28 cellular contexts compared by ENCODE assay signal in genomic region chr2:182898718-182899117, GRCh38. TPM values are rescaled to one million over a fixed set of nuclear protein-coding genes. Genes with fewer than 3 reads are reported as not detected.
A peak's percentile ranks its signal among the peaks of the same experiment; 100 is the strongest.
DNase-seq lines count a peak whose midpoint lies in the region; ATAC-seq, FAIRE-seq and TF ChIP-seq lines count a peak whose summit lies in the region.
"Had no signal": no experiment of that assay in that cellular context is flagged by ENCODE, and none has a peak within 500 bp of the region (broad histone marks: within the 10 kb centered on the region; RNA-seq: fewer than 3 reads in every experiment).

No MANE protein-coding gene starts in this region.

- no peak overlapping the region for H2AK5ac ChIP-seq in H9 (ENCODE audit: insufficient read length, low read length)

- no peaks in the 10 kb centered on the region for H3K79me1 ChIP-seq in H9 (ENCODE audit: insufficient read depth, low read depth, low read length, poor library complexity, severe bottlenecking)

- no peaks in the 10 kb centered on the region for H3K9me3 ChIP-seq in H9 (ENCODE audit: control insufficient read depth, low read depth, low read length)
- H3K9me3 ChIP-seq in pancreas, result no peaks in the 10 kb centered on the region
- H3K9me3 ChIP-seq: BE2C had no signal

- no peak overlapping the region for H3K4ac ChIP-seq in H9 (ENCODE audit: low read depth, low read length)

- H2BK5ac ChIP-seq in H9 (ENCODE audit: insufficient read length, low read length), result no peak overlapping the region

- no peaks in the 10 kb centered on the region for H3K36me3 ChIP-seq in pancreas
- H3K36me3 ChIP-seq: BE2C, BLaER1 had no signal

- no peaks in the 10 kb centered on the region for H3K23me2 ChIP-seq in H9 (ENCODE audit: insufficient read length, low read depth, low read length, poor library complexity, severe bottlenecking)

- DNase-seq in activated CD4-positive, alpha-beta memory T cell treated with anti-CD3 and anti-CD28 coated beads, Interleukin-2, amount 10 ng/mL, durations not matched to agents 7 days and 5 days, result peak; percentile 24
- DNase-seq in activated CD4-positive, alpha-beta memory T cell treated with anti-CD3 and anti-CD28 coated beads for 36 hours, result no peak
- DNase-seq in GM12865 (ENCODE audit: low read depth), result peak; percentile 20
- DNase-seq in NCI-H69 (lab: John Stamatoyannopoulos, UW), result peak; percentile 76
- DNase-seq in H9, result no peak
- DNase-seq in stimulated activated naive CD8-positive, alpha-beta T cell treated with anti-CD3 and anti-CD28 coated beads, Interleukin-15, Interleukin-2, amounts not matched to agents 100 U/mL and 50 U/mL, for 24 hours, result no peak
- DNase-seq in pancreas, result no peak
- DNase-seq: 8988T; ACHN; BE2C; C1 segment of cervical spinal cord; CD4-positive, alpha-beta memory T cell; CD4-positive, CD25-positive, alpha-beta regulatory T cell; CD8-positive, alpha-beta memory T cell; COR-L47; DMS 273 treated with DMSO at 0.1 percent for 48 hours; DMS153; DMS53; DMS79; DND-41; EL; GDM1 had no signal

- ATAC-seq in GM19324 (IDR thresholded peaks at IDR 0.05; ENCODE audit: low FRiP score, unreplicated experiment) (peak; percentile 55), pancreas (no peak)
- ATAC-seq in stimulated activated naive CD8-positive, alpha-beta T cell treated with anti-CD3 and anti-CD28 coated beads, Interleukin-15, Interleukin-2, amounts not matched to agents 100 U/mL and 50 U/mL, for 24 hours, result no peak

- H3K9ac ChIP-seq in H9 (ENCODE audit: extremely low read depth, insufficient read length, low read length), result no peak overlapping the region
- H3K9ac ChIP-seq: BLaER1 had no signal

- no peak overlapping the region for H4K8ac ChIP-seq in H9 (replicated peaks; ENCODE audit: insufficient read length, low read depth, low read length)

- no peak overlapping the region for H2AFZ ChIP-seq in H9 (ENCODE audit: low read length)

- no peaks in the 10 kb centered on the region for H3K36me3 Mint-ChIP-seq in activated CD4-positive, alpha-beta memory T cell treated with anti-CD3 and anti-CD28 coated beads, Interleukin-2, amount 10 ng/mL, durations not matched to agents 7 days and 5 days (ENCODE audit: low read depth)
- H3K36me3 Mint-ChIP-seq in activated CD4-positive, alpha-beta memory T cell treated with anti-CD3 and anti-CD28 coated beads for 36 hours, result no peaks in the 10 kb centered on the region
- H3K36me3 Mint-ChIP-seq in H9 (ENCODE audit: insufficient read depth in 1 of 3, low read depth in 3 of 3), result no peaks in the 10 kb centered on the region
- H3K36me3 Mint-ChIP-seq: CD14-positive monocyte; CD4-positive, alpha-beta memory T cell; CD4-positive, CD25-positive, alpha-beta regulatory T cell; CD8-positive, alpha-beta memory T cell had no signal

- H3K27ac Mint-ChIP-seq in activated CD4-positive, alpha-beta memory T cell treated with anti-CD3 and anti-CD28 coated beads, Interleukin-2, amount 10 ng/mL, durations not matched to agents 7 days and 5 days, result no peak overlapping the region
- no peak overlapping the region for H3K27ac Mint-ChIP-seq in activated CD4-positive, alpha-beta memory T cell treated with anti-CD3 and anti-CD28 coated beads for 36 hours
- H3K27ac Mint-ChIP-seq in H9, result no peak overlapping the region
- H3K27ac Mint-ChIP-seq: CD14-positive monocyte; CD4-positive, CD25-positive, alpha-beta regulatory T cell had no signal

- no peak overlapping the region for H3K4me3 Mint-ChIP-seq in activated CD4-positive, alpha-beta memory T cell treated with anti-CD3 and anti-CD28 coated beads, Interleukin-2, amount 10 ng/mL, durations not matched to agents 7 days and 5 days
- no peak overlapping the region for H3K4me3 Mint-ChIP-seq in activated CD4-positive, alpha-beta memory T cell treated with anti-CD3 and anti-CD28 coated beads for 36 hours
- H3K4me3 Mint-ChIP-seq in H9, result no peak overlapping the region
- H3K4me3 Mint-ChIP-seq: CD14-positive monocyte; CD4-positive, alpha-beta memory T cell; CD4-positive, CD25-positive, alpha-beta regulatory T cell; CD8-positive, alpha-beta memory T cell had no signal

- no peak overlapping the region for H3T11ph ChIP-seq in H9 (ENCODE audit: low read length)

- H3K9me3 Mint-ChIP-seq in activated CD4-positive, alpha-beta memory T cell treated with anti-CD3 and anti-CD28 coated beads, Interleukin-2, amount 10 ng/mL, durations not matched to agents 7 days and 5 days, result no peaks in the 10 kb centered on the region
- H3K9me3 Mint-ChIP-seq in activated CD4-positive, alpha-beta memory T cell treated with anti-CD3 and anti-CD28 coated beads for 36 hours, result no peaks in the 10 kb centered on the region
- H3K9me3 Mint-ChIP-seq in H9, result no peaks in the 10 kb centered on the region; a peak in 1 of 5 replicates
- H3K9me3 Mint-ChIP-seq: CD4-positive, CD25-positive, alpha-beta regulatory T cell; CD8-positive, alpha-beta memory T cell had no signal

- H3K4me2 ChIP-seq in H9 (ENCODE audit: insufficient read depth, insufficient read length, low read length), result no peak overlapping the region
- H3K4me2 ChIP-seq: BLaER1 had no signal

- no peak overlapping the region for H3K18ac ChIP-seq in H9 (ENCODE audit: insufficient read length, low read depth, low read length)

- no peak overlapping the region for H3K27ac ChIP-seq in H9 (ENCODE audit: insufficient read length, low read depth, low read length)
- no peak overlapping the region for H3K27ac ChIP-seq in pancreas
- H3K27ac ChIP-seq: BLaER1 had no signal

- no peaks in the 10 kb centered on the region for H4K20me1 ChIP-seq in H9 (ENCODE audit: control insufficient read depth, insufficient read depth, insufficient read length)
- H4K20me1 ChIP-seq: BLaER1 had no signal

- POLR2A ChIA-PET in activated CD4-positive, alpha-beta memory T cell treated with anti-CD3 and anti-CD28 coated beads, Interleukin-2, amount 10 ng/mL, durations not matched to agents 7 days and 5 days (lab: Charles Lee), result interaction anchor here (0.9 kb wide), 1 partner anchor 53 kb away, joined by 3 read pairs; no protein-coding TSS in a partner anchor
- POLR2A ChIA-PET in activated CD4-positive, alpha-beta memory T cell treated with anti-CD3 and anti-CD28 coated beads for 36 hours (lab: Charles Lee), result interaction anchor here (0.7 kb wide), 1 partner anchor 747 kb away, joined by 3 read pairs; no protein-coding TSS in a partner anchor

- H2BK120ac ChIP-seq in H9 (ENCODE audit: low read depth, low read length, poor library complexity, severe bottlenecking), result no peak overlapping the region

- no peak overlapping the region for H2BK12ac ChIP-seq in H9 (ENCODE audit: insufficient read length, low read depth, low read length)

- TF ChIP-seq CTCF in GM12865 (IDR thresholded peaks at IDR 0.05; ENCODE audit: insufficient read depth, low read depth, low read length, missing control alignments), result no peak
- TF ChIP-seq CTCF in H9 (conservative IDR thresholded peaks at IDR 0.05), result no peak
- TF ChIP-seq CTCF in pancreas (IDR thresholded peaks at IDR 0.05), result no peak

- H2BK15ac ChIP-seq in H9 (ENCODE audit: low read depth, low read length), result no peak overlapping the region

- no peaks in the 10 kb centered on the region for H3K79me2 ChIP-seq in H9 (ENCODE audit: insufficient read depth, low read length)

- no peak overlapping the region for H4K5ac ChIP-seq in H9 (ENCODE audit: insufficient read length, low read depth, low read length)

- no peak overlapping the region for H2BK20ac ChIP-seq in H9 (ENCODE audit: low read depth, low read length, poor library complexity, severe bottlenecking)

- CTCF ChIA-PET in activated CD4-positive, alpha-beta memory T cell treated with anti-CD3 and anti-CD28 coated beads, Interleukin-2, amount 10 ng/mL, durations not matched to agents 7 days and 5 days (lab: Charles Lee), result no interaction called here
- CTCF ChIA-PET in activated CD4-positive, alpha-beta memory T cell treated with anti-CD3 and anti-CD28 coated beads for 36 hours (lab: Charles Lee), result no interaction called here

- no peak for FAIRE-seq in pancreas (lab: Jason Lieb, UNC)
- FAIRE-seq: GM12891, GM19239 had no signal

- peaks cover 10% of the 10 kb centered on the region for H3K4me1 Mint-ChIP-seq in activated CD4-positive, alpha-beta memory T cell treated with anti-CD3 and anti-CD28 coated beads, Interleukin-2, amount 10 ng/mL, durations not matched to agents 7 days and 5 days
- H3K4me1 Mint-ChIP-seq in activated CD4-positive, alpha-beta memory T cell treated with anti-CD3 and anti-CD28 coated beads for 36 hours (ENCODE audit: low read depth), result peaks cover 2% of the 10 kb centered on the region
- H3K4me1 Mint-ChIP-seq in H9, result no peaks in the 10 kb centered on the region
- H3K4me1 Mint-ChIP-seq: CD14-positive monocyte; CD4-positive, CD25-positive, alpha-beta regulatory T cell had no signal

- H3K4me1 ChIP-seq in H9 (ENCODE audit: insufficient read depth, low read length), result no peaks in the 10 kb centered on the region
- H3K4me1 ChIP-seq in pancreas, result no peaks in the 10 kb centered on the region
- H3K4me1 ChIP-seq: BE2C, BLaER1 had no signal

- H3K23ac ChIP-seq in H9 (ENCODE audit: insufficient read length, low read depth, low read length), result no peak overlapping the region

- H3K27me3 Mint-ChIP-seq in activated CD4-positive, alpha-beta memory T cell treated with anti-CD3 and anti-CD28 coated beads, Interleukin-2, amount 10 ng/mL, durations not matched to agents 7 days and 5 days, result no peaks in the 10 kb centered on the region
- no peaks in the 10 kb centered on the region for H3K27me3 Mint-ChIP-seq in activated CD4-positive, alpha-beta memory T cell treated with anti-CD3 and anti-CD28 coated beads for 36 hours
- no peaks in the 10 kb centered on the region; the same call in 1 of the 2 replicates for H3K27me3 Mint-ChIP-seq in H9 (ENCODE audit: low read depth)
- H3K27me3 Mint-ChIP-seq: CD4-positive, CD25-positive, alpha-beta regulatory T cell had no signal

- H3K4me3 ChIP-seq in GM12865 (ENCODE audit: low read depth, low read length) (no peak overlapping the region), pancreas (no peak overlapping the region)
- H3K4me3 ChIP-seq: BLaER1 had no signal

- no peak overlapping the region for H3K14ac ChIP-seq in H9 (ENCODE audit: insufficient read depth, low read length)

- H3K56ac ChIP-seq in H9 (ENCODE audit: insufficient read length, low read depth, low read length), result no peak overlapping the region

- WGBS in H9 (ENCODE audit: extremely low coverage, insufficient read length, low lambda C conversion rate), result no CpG with 5 or more reads among the region's 1 CpG
- WGBS in pancreas, 2 donors, result 85 to 88% methylated on average over 1 of the region's 1 CpG

- intact Hi-C loops in activated CD4-positive, alpha-beta memory T cell treated with anti-CD3 and anti-CD28 coated beads for 36 hours (cut with micrococcal nuclease), result no loop called here
- intact Hi-C loops in pancreas (cut with DNase I), result no loop called here

- H4K91ac ChIP-seq in H9 (ENCODE audit: insufficient read length, low read depth, low read length), result no peak overlapping the region

- H3K27me3 ChIP-seq in H9 (ENCODE audit: insufficient read depth, low read length), result no peaks in the 10 kb centered on the region
- H3K27me3 ChIP-seq in pancreas, result no peaks in the 10 kb centered on the region
- H3K27me3 ChIP-seq: BE2C, BLaER1 had no signal

RNA-seq across cellular contexts. Expression of gene FRZB, which starts 32.3 kb away (rescaled TPM):
- not detected for total RNA-seq in activated CD4-positive, alpha-beta memory T cell treated with anti-CD3 and anti-CD28 coated beads, Interleukin-2, amount 10 ng/mL, durations not matched to agents 7 days and 5 days
- not detected for total RNA-seq in activated CD4-positive, alpha-beta memory T cell treated with anti-CD3 and anti-CD28 coated beads for 36 hours
- total RNA-seq in H9 (2021) (1.1 and 1.3 TPM in 2 replicates), pancreas (1 to 10 TPM in 2 of 6 donors, under 1 TPM in 4; 0.35 to 2.2 (median 0.60) TPM)
- 1 to 10 TPM in 1 of 2 donors, under 1 TPM in 1; 0.87 to 3.5 TPM for polyA plus RNA-seq in pancreas
- total RNA-seq: CD4-positive, alpha-beta memory T cell; CD4-positive, CD25-positive, alpha-beta regulatory T cell; CD8-positive, alpha-beta memory T cell; Daoy had no signal
- polyA plus RNA-seq: CD14-positive monocyte; CD4-positive, CD25-positive, alpha-beta regulatory T cell; CD8-positive, alpha-beta memory T cell had no signal

Comparison
In these comparisons a context has a peak if more than half of its experiments do, and no peak if none do; other contexts are left out.
1. DNase-seq: peak in activated CD4-positive, alpha-beta memory T cell treated with anti-CD3 and anti-CD28 coated beads, Interleukin-2, amount 10 ng/mL, durations not matched to agents 7 days and 5 days (single experiment), GM12865 (single experiment) and NCI-H69 (single experiment); none in activated CD4-positive, alpha-beta memory T cell treated with anti-CD3 and anti-CD28 coated beads for 36 hours (single experiment), H9 (single experiment), stimulated activated naive CD8-positive, alpha-beta T cell treated with anti-CD3 and anti-CD28 coated beads, Interleukin-15, Interleukin-2, amounts not matched to agents 100 U/mL and 50 U/mL, for 24 hours (single experiment) and pancreas (0 of 6).